ENCODE assay signal across 25 cellular contexts in the genomic region with DNA sequence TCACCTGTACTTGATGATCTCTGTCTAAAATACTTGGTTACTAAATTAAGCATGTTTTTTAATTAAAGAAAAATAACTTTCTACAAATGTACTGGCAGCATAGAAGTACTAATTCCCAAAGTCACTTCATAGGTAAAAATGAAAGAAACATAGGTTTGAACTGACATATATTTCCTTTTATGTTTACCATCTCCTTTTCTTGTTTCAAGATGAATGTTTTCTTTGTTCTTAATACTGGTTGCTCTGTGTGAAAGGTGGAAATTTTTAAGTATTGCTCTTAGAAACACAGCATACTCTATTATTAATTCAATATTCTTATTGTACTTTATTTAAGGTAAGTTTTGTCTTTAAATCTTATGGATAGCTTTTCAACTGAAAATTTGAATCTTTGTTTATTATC.
"Had no signal": no experiment of that assay in that cellular context is flagged by ENCODE, and none has a peak within 500 bp of the region (broad histone marks: within the 10 kb centered on the region; RNA-seq: fewer than 3 reads in every experiment).

No MANE protein-coding gene starts in this region.

- H3K27me3 Mint-ChIP-seq: naive B cell, progenitor cell of endocrine pancreas, type B pancreatic cell had no signal

- H3K4me3 Mint-ChIP-seq: naive B cell, nephron, type B pancreatic cell had no signal

- ATAC-seq: esophagus mucosa; heart left ventricle; left colon; left ventricle myocardium superior; right cardiac atrium; stimulated activated naive CD8-positive, alpha-beta T cell treated with anti-CD3 and anti-CD28 coated beads, Interleukin-15, Interleukin-2, amounts not matched to agents 100 U/mL and 50 U/mL, for 24 hours had no signal

- H3K9me3 ChIP-seq: heart left ventricle, pancreas, suprapubic skin, thyroid gland had no signal

- FAIRE-seq: endometrium, keratinocyte, urothelium cell line had no signal

- H3K27me3 ChIP-seq: heart left ventricle, pancreas, suprapubic skin, thyroid gland had no signal

- H3K36me3 ChIP-seq: pancreas, thyroid gland had no signal

- H3K9me3 Mint-ChIP-seq: naive B cell, nephron, type B pancreatic cell had no signal

- H3K27ac Mint-ChIP-seq: naive B cell, nephron, progenitor cell of endocrine pancreas, type B pancreatic cell had no signal

- H3K4me1 ChIP-seq: suprapubic skin, thyroid gland had no signal

- DNase-seq: cortex of kidney; effector memory CD4-positive, alpha-beta T cell; heart left ventricle; hypothalamus; left colon; left ventricle myocardium superior; mesendoderm; naive B cell; occipital lobe; pancreas; right cardiac atrium; small intestine; stimulated activated CD4-positive, alpha-beta T cell treated with anti-CD3 and anti-CD28 coated beads, Interleukin-12 subunit alpha, Interleukin-12 subunit beta, amount 100 ng/mL, for 4 hours; stimulated activated CD4-positive, alpha-beta T cell treated with anti-CD3 and anti-CD28 coated beads, Interleukin-2, amount 100 ng/mL, for 48 hours; stimulated activated naive CD8-positive, alpha-beta T cell treated with anti-CD3 and anti-CD28 coated beads, Interleukin-15, Interleukin-2, amounts not matched to agents 100 U/mL and 50 U/mL, for 24 hours; thyroid gland had no signal

- H3K4me3 ChIP-seq: heart left ventricle, lung, pancreas, suprapubic skin, thyroid gland had no signal

- H3K27ac ChIP-seq: pancreas, suprapubic skin, thyroid gland had no signal
